Comparison of ENCODE assay signal across 1 cellular context in the genomic region with DNA sequence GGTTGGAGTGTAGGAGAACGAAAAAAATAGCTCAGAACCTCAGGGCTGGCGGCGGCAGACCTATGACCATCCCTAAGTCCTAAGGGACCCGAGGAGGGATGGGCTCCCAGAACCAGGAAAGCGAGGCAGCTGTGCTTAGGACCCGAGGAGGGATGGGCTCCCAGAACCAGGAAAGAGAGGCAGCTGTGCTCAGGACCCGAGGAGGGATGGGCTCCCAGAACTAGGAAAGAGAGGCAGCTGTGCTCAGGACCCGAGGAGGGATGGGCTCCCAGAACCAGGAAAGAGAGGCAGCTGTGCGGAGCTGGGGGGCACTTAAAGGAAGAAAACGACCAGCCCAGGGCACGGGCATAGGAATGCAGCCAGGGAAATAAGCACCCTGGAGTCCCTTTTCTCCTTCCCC.
TF ChIP-seq lines count a peak whose summit lies in the region.

No MANE protein-coding gene starts in this region.

TF ChIP-seq in IMR-90, 13 proteins besides CTCF, POLR2A, EP300 and RAD21:
- no peak for TF ChIP-seq MAFK (IDR thresholded peaks at IDR 0.05; ENCODE audit: low read depth, low read length)
- TF ChIP-seq FOS (IDR thresholded peaks at IDR 0.05; ENCODE audit: low read depth, low read length): no peak
- no peak for TF ChIP-seq BHLHE40 (IDR thresholded peaks at IDR 0.05; ENCODE audit: low read depth, low read length)
- TF ChIP-seq, protein P1, sequence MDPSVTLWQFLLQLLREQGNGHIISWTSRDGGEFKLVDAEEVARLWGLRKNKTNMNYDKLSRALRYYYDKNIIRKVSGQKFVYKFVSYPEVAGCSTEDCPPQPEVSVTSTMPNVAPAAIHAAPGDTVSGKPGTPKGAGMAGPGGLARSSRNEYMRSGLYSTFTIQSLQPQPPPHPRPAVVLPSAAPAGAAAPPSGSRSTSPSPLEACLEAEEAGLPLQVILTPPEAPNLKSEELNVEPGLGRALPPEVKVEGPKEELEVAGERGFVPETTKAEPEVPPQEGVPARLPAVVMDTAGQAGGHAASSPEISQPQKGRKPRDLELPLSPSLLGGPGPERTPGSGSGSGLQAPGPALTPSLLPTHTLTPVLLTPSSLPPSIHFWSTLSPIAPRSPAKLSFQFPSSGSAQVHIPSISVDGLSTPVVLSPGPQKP (IDR thresholded peaks at IDR 0.05; ENCODE audit: borderline replicate concordance, low read depth, low read length): no peak
- TF ChIP-seq CHD1 (IDR thresholded peaks at IDR 0.05; ENCODE audit: low read depth, low read length): no peak
- no peak for TF ChIP-seq MXI1 (IDR thresholded peaks at IDR 0.05; ENCODE audit: borderline replicate concordance, low read depth, low read length)
- no peak for TF ChIP-seq CEBPB (IDR thresholded peaks at IDR 0.05; ENCODE audit: low read depth, low read length)
- TF ChIP-seq NFE2L2 (IDR thresholded peaks at IDR 0.05; ENCODE audit: low read depth, low read length): no peak
- no peak for TF ChIP-seq MAZ (IDR thresholded peaks at IDR 0.05; ENCODE audit: borderline replicate concordance, low read depth, low read length)
- TF ChIP-seq RFX5 (IDR thresholded peaks at IDR 0.05; ENCODE audit: low read depth, low read length): no peak
- no peak for TF ChIP-seq USF2 (IDR thresholded peaks at IDR 0.05; ENCODE audit: low read depth, low read length)
- no peak for TF ChIP-seq SMC3 (IDR thresholded peaks at IDR 0.05; ENCODE audit: low read depth, low read length)
- no peak for TF ChIP-seq RCOR1 (IDR thresholded peaks at IDR 0.05; ENCODE audit: insufficient replicate concordance, low read length)
